Comparison of ENCODE assay signal across 13 cellular contexts in the genomic region with DNA sequence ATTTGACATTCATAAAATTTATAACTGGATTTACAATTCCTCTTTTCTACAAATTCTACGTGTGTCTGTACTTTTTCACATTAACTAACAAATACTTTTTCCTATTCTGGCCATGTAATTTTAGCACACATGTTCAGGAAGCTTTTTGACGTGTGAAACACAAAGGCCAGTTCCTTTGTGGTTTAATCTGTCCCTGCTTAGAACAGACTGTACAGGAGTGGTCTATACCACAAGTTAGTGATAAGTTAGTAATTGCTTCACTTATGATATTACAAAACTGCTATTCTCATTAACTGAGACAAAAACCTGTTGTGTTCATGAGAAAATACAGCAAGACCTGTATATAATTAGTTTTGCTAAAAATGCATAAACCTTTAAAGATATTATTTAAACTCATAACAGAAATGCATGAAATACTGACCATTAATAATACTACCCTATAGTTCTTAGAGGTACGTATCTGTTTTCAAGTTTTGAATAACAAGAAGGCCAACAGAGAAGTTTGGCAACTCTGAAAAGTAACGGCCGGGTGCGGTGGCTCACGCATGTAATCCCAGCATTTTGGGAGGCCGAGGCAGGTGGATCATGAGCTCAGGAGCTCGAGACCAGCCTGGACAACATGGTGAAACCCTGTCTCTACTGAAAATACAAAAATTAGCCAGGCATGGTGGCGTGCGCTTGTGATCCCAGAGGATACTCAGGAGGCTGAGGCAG. TPM values are rescaled to one million over a fixed set of nuclear protein-coding genes. Genes with fewer than 3 reads are reported as not detected.
DNase-seq lines count a peak whose midpoint lies in the region; ATAC-seq, FAIRE-seq and TF ChIP-seq lines count a peak whose summit lies in the region.
"Had no signal": no experiment of that assay in that cellular context is flagged by ENCODE, and none has a peak within 500 bp of the region (broad histone marks: within the 10 kb centered on the region; RNA-seq: fewer than 3 reads in every experiment).

No MANE protein-coding gene starts in this region.

- intact Hi-C loops in GM12878 (cut with micrococcal nuclease; ENCODE audit: unreplicated experiment) = no loop called here

- WGBS in GM12878 (ENCODE audit: insufficient coverage, insufficient replicate concordance, low lambda C conversion rate, missing lambda C conversion rate) = 35% methylated on average over 11 of the region's 11 CpGs
- WGBS in small intestine, 3 donors = 76 to 86% (median 80%) methylated on average over 11 of the region's 11 CpGs

- H3K27ac ChIP-seq in GM12878 (ENCODE audit: control insufficient read depth, insufficient read depth) (no peak overlapping the region), small intestine (ENCODE audit: low read depth in 1 of 2, low read length in 1 of 2) (peak overlapping the region in 1 of 2 donors; percentile 43), substantia nigra (ENCODE audit: low read depth, low read length, poor library complexity, severe bottlenecking) (no peak overlapping the region)

- no peak for TF ChIP-seq CTCF in GM12878 (IDR thresholded peaks at IDR 0.05 in 2 of 3, conservative IDR thresholded peaks at IDR 0.05 in 1 of 3; ENCODE audit: control insufficient read depth in 2 of 3, extremely low read depth in 1 of 3, insufficient read depth in 1 of 3, low read depth in 3 of 3, low read length in 3 of 3)

- peak; percentile 23 for DNase-seq in GM12878 (ENCODE audit: low read depth, low spot score)
- DNase-seq in small intestine = peak; percentile 33
- DNase-seq in H7 = no peak
- DNase-seq in superior temporal gyrus (ENCODE audit: extremely low spot score) = no peak
- DNase-seq in NCI-H1694 (lab: John Stamatoyannopoulos, UW) = no peak
- no peak for DNase-seq in substantia nigra (lab: John Stamatoyannopoulos, UW)
- DNase-seq: activated T-cell treated with anti-CD3 and anti-CD28 coated beads, Interleukin-2, amount 50 U/mL, for 24 hours; DND-41; effector CD8-positive, alpha-beta T cell had no signal

- H3K79me2 ChIP-seq in GM12878 (ENCODE audit: control insufficient read depth, insufficient read depth, low read length) = no peaks in the 10 kb centered on the region

- peak; percentile 75 to 80; a peak in 2 of 4 replicates for TF ChIP-seq EP300 in GM12878 (IDR thresholded peaks at IDR 0.05; ENCODE audit: borderline replicate concordance in 1 of 2, control insufficient read depth in 1 of 2, low read depth in 2 of 2, low read length in 2 of 2)

- no peaks in the 10 kb centered on the region; the same call in 2 of the 3 replicates for H3K9me3 ChIP-seq in GM12878 (replicated peaks; ENCODE audit: control insufficient read depth, insufficient read depth, low read length)
- no peaks in the 10 kb centered on the region for H3K9me3 ChIP-seq in small intestine (ENCODE audit: control insufficient read depth, low read depth)

- TF ChIP-seq RAD21 in GM12878 (IDR thresholded peaks at IDR 0.05; ENCODE audit: insufficient read depth, low read depth, low read length) = no peak

- no TSS peak for BruUV-seq in GM12878 (replicated peaks; lab: Mats Ljungman, UMichigan)

- ATAC-seq in GM21390 (IDR thresholded peaks at IDR 0.05; ENCODE audit: unreplicated experiment) (peak; percentile 77), HG03378 (IDR thresholded peaks at IDR 0.05; ENCODE audit: unreplicated experiment) (peak; percentile 95), GM12878 (peak; percentile 92)

- no peaks in the 10 kb centered on the region for H3K36me3 ChIP-seq in GM12878 (ENCODE audit: control insufficient read depth in 2 of 2, insufficient read depth in 2 of 2, low read length in 1 of 2)
- no peaks in the 10 kb centered on the region for H3K36me3 ChIP-seq in small intestine (ENCODE audit: control insufficient read depth in 2 of 2, insufficient read depth in 2 of 2, low read length in 2 of 2)
- no peaks in the 10 kb centered on the region for H3K36me3 ChIP-seq in H7 (replicated peaks; ENCODE audit: control insufficient read depth, insufficient read depth, low read length)

- no peaks in the 10 kb centered on the region for H3K4me1 ChIP-seq in GM12878 (ENCODE audit: control insufficient read depth, insufficient read depth, low read length)
- H3K4me1 ChIP-seq in small intestine (ENCODE audit: control insufficient read depth in 2 of 2, insufficient read depth in 1 of 2, low read depth in 1 of 2, low read length in 1 of 2) = no peaks in the 10 kb centered on the region

- no peak overlapping the region for H3K9ac ChIP-seq in GM12878 (ENCODE audit: control insufficient read depth, insufficient read depth, low read length)

- TF ChIP-seq POLR2A in GM12878 (IDR thresholded peaks at IDR 0.05; ENCODE audit: low read depth, low read length) = no peak

- RAD21 ChIA-PET in GM12878 (lab: Charles Lee; ENCODE audit: unreplicated experiment) = no interaction called here

- in situ Hi-C loops in GM12878 (cut with MboI) = no loop called here

- H3K4me2 ChIP-seq in GM12878 (ENCODE audit: control insufficient read depth, insufficient read depth) = no peak overlapping the region

- SMC1A ChIA-PET in GM12878 (lab: Charles Lee; ENCODE audit: uncharacterized antibody, unreplicated experiment) = no interaction called here

- no peak for FAIRE-seq in GM12878 (lab: Jason Lieb, UNC)
- FAIRE-seq in small intestine (lab: Jason Lieb, UNC) = no peak

- POLR2A ChIA-PET in GM12878 (lab: Charles Lee) = no interaction called here

- H4K20me1 ChIP-seq in GM12878 (ENCODE audit: control insufficient read depth, insufficient read depth) = no peaks in the 10 kb centered on the region

- H3K4me3 ChIP-seq in GM12878 (no peak overlapping the region), small intestine (ENCODE audit: low read depth in 1 of 2, low read length in 2 of 2) (no peak overlapping the region), H7 (ENCODE audit: insufficient read depth, low read depth, low read length) (no peak overlapping the region)
- H3K4me3 ChIP-seq: lung had no signal

- CTCF ChIA-PET in GM12878 (lab: Yijun Ruan, JAX) = interaction anchor here (0.6 kb wide), 1 partner anchor 240 kb away, joined by 3 read pairs; no protein-coding TSS in a partner anchor

- no peak overlapping the region for H2AFZ ChIP-seq in GM12878 (ENCODE audit: control insufficient read depth, low read depth, low read length)

- H3K27me3 ChIP-seq in GM12878 (replicated peaks in 1 of 2; ENCODE audit: control insufficient read depth in 2 of 2, insufficient read depth in 2 of 2, low read length in 1 of 2) = no peaks in the 10 kb centered on the region
- no peaks in the 10 kb centered on the region for H3K27me3 ChIP-seq in small intestine (ENCODE audit: control insufficient read depth in 2 of 2, insufficient read depth in 2 of 2, low read length in 2 of 2)
- no peaks in the 10 kb centered on the region for H3K27me3 ChIP-seq in H7 (ENCODE audit: control insufficient read depth, insufficient read depth, low read length)

TF ChIP-seq in GM12878, 131 proteins besides CTCF, POLR2A, EP300 and RAD21 (continues in another document):
- TF ChIP-seq BHLHE40 (IDR thresholded peaks at IDR 0.05; ENCODE audit: borderline replicate concordance in 1 of 2, low read depth in 2 of 2, low read length in 1 of 2) (peak in 1 of 2 experiments; percentile 14; a peak in 1 of 4 replicates), HDAC2 (IDR thresholded peaks at IDR 0.05) (no peak)
- TF ChIP-seq, protein P1, sequence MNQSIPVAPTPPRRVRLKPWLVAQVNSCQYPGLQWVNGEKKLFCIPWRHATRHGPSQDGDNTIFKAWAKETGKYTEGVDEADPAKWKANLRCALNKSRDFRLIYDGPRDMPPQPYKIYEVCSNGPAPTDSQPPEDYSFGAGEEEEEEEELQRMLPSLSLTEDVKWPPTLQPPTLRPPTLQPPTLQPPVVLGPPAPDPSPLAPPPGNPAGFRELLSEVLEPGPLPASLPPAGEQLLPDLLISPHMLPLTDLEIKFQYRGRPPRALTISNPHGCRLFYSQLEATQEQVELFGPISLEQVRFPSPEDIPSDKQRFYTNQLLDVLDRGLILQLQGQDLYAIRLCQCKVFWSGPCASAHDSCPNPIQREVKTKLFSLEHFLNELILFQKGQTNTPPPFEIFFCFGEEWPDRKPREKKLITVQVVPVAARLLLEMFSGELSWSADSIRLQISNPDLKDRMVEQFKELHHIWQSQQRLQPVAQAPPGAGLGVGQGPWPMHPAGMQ (IDR thresholded peaks at IDR 0.05; ENCODE audit: borderline replicate concordance) = no peak

RNA-seq across cellular contexts. Expression of a gene that starts 13.7 kb away (rescaled TPM):
- total RNA-seq in GM12878 (2013; cell fraction: nucleolus; rRNA removed) = not detected in 2 replicates
- not detected in 2 replicates for total RNA-seq in GM12878 (2014; rRNA removed)
- total RNA-seq in GM12878 (2014; rRNA removed; fragmentation: Illumina TruSeq; extraction: Trizol) = not detected in 2 replicates
- total RNA-seq in GM12878 (2021) = not detected in 2 replicates
- polyA plus RNA-seq in GM12878 (2011; ENCODE audit: low read depth) = not detected
- 0.29 and 0.37 TPM in 2 replicates for polyA plus RNA-seq in GM12878 (2011; rRNA removed)
- polyA plus RNA-seq in GM12878 (2011; cell fraction: cytosol; rRNA removed) = 0.10 and 0.16 TPM in 2 replicates
- polyA plus RNA-seq in GM12878 (2011; cell fraction: nucleus; rRNA removed) = 0.13 and 0.18 TPM in 2 replicates
- 0.23 and 0.27 TPM in 2 replicates for polyA plus RNA-seq in GM12878 (2012)
- polyA plus RNA-seq in GM12878 (2014; fragmentation: Illumina TruSeq; extraction: Trizol) = not detected in 2 replicates
- not detected for polyA plus RNA-seq in GM12878 (2014; fragmentation: Nextera tagmentation; extraction: Ambion mirVana)
- 0.09 TPM in 1 of 2 replicates, not detected in the other for polyA plus RNA-seq in GM12878 (2014; rRNA removed)
- under 1 TPM in 1 of 2 experiments, not detected in 1; 0.25 TPM for polyA plus RNA-seq in GM12878 (2016; fragmentation: Nextera tagmentation; extraction: Ambion mirVana)
- polyA minus RNA-seq in GM12878 (2011; rRNA and poly(A)+ RNA removed) = 0.21 TPM in 1 of 2 replicates, not detected in the other
- not detected in 2 replicates for polyA minus RNA-seq in GM12878 (2011; cell fraction: cytosol; rRNA and poly(A)+ RNA removed)
- 0.48 and 1.7 TPM in 2 replicates for polyA minus RNA-seq in GM12878 (2011; cell fraction: nucleus; rRNA and poly(A)+ RNA removed)
- 10 to 100 TPM in 1 of 3 donors, 1 to 10 TPM in 2; 1.3 to 13.2 (median 3.0) TPM for polyA plus RNA-seq in small intestine
- not detected in 2 replicates for total RNA-seq in H7 (2014; rRNA removed; shearing (Covaris generic))
- total RNA-seq: SK-MEL-5 had no signal

Comparison
In these comparisons a context has a peak if more than half of its experiments do, and no peak if none do; other contexts are left out.
1. DNase-seq: peak in GM12878 (single experiment) and small intestine (single experiment); none in H7 (single experiment), superior temporal gyrus (single experiment), NCI-H1694 (single experiment) and substantia nigra (0 of 49).
2. Peak in every context shown above with its lines, with median percentiles within 50 percentile points of each other: ATAC-seq.